ENCODE assay signal across 1 cellular context in the genomic region with DNA sequence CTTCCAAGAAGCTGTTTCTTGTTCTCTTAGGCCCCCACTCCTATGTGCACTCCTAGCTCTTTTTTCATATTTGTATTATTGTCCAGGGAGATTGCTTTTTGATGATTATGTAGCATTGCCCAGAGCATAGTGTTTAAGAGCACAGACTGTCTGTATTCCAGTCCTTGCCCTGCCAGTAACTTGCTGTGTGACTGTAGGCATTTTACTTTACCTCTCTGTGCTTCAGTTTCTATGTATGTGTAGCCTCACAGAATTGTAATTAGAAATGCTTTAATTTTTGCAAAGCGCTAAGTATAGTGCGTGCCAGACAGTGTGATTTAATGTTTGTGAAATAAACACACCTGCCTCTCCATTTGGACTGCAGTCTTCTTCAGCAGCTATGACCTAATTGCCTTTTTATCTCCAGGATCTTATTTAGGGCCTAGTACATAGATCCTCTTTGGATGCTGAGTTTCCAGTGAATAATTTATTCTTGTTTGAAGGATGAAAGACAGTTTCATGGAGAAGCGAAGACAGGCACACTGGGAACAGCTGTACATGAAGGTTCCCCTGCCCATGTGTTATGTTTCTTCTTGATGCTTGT.
TF ChIP-seq lines count a peak whose summit lies in the region.

No MANE protein-coding gene starts in this region.

TF ChIP-seq in H1, 55 proteins besides CTCF, POLR2A, EP300 and RAD21:
- TF ChIP-seq KDM1A (IDR thresholded peaks at IDR 0.05; ENCODE audit: borderline replicate concordance, low read length) = no peak
- TF ChIP-seq SUZ12 (IDR thresholded peaks at IDR 0.05; ENCODE audit: low read length) = no peak
- TF ChIP-seq NRF1 (IDR thresholded peaks at IDR 0.05; ENCODE audit: low read depth, low read length) = no peak
- no peak for TF ChIP-seq TAF7 (optimal IDR thresholded peaks at IDR 0.05; ENCODE audit: borderline replicate concordance, low read depth, low read length)
- no peak for TF ChIP-seq GABPA (IDR thresholded peaks at IDR 0.05; ENCODE audit: borderline replicate concordance, insufficient read depth, low read length)
- TF ChIP-seq BRCA1 (IDR thresholded peaks at IDR 0.05; ENCODE audit: low read depth, low read length) = no peak
- TF ChIP-seq HDAC6 (IDR thresholded peaks at IDR 0.05; ENCODE audit: low read depth, low read length) = no peak
- no peak for TF ChIP-seq SP1 (IDR thresholded peaks at IDR 0.05; ENCODE audit: low read depth, low read length)
- no peak for TF ChIP-seq RBBP5 (IDR thresholded peaks at IDR 0.05; ENCODE audit: borderline replicate concordance, low read depth, low read length)
- TF ChIP-seq RFX5 (IDR thresholded peaks at IDR 0.05; ENCODE audit: borderline replicate concordance, low read depth, low read length) = no peak
- no peak for TF ChIP-seq TCF12 (IDR thresholded peaks at IDR 0.05; ENCODE audit: low read depth, low read length)
- TF ChIP-seq, protein P1, sequence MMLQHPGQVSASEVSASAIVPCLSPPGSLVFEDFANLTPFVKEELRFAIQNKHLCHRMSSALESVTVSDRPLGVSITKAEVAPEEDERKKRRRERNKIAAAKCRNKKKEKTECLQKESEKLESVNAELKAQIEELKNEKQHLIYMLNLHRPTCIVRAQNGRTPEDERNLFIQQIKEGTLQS (IDR thresholded peaks at IDR 0.05; ENCODE audit: insufficient read depth, low read depth, low read length) = no peak
- TF ChIP-seq CBX5 (IDR thresholded peaks at IDR 0.05; ENCODE audit: low read depth, low read length) = no peak
- TF ChIP-seq YY1 (IDR thresholded peaks at IDR 0.05; ENCODE audit: low read depth, low read length) = no peak
- no peak for TF ChIP-seq RNF2 (IDR thresholded peaks at IDR 0.05; ENCODE audit: borderline replicate concordance, low read depth, low read length, missing control alignments, poor library complexity, severe bottlenecking)
- no peak for TF ChIP-seq JUND (IDR thresholded peaks at IDR 0.05; ENCODE audit: low read length)
- no peak for TF ChIP-seq KDM4A (IDR thresholded peaks at IDR 0.05; ENCODE audit: low read depth, low read length, severe bottlenecking)
